1 cellular context compared by ENCODE assay signal in genomic region chr17:81130385-81131288, GRCh38.
TF ChIP-seq lines count a peak whose summit lies in the region.

No MANE protein-coding gene starts in this region.

TF ChIP-seq in K562, 482 proteins besides CTCF, POLR2A, EP300 and RAD21:
- TF ChIP-seq ZNF436 (CRISPR knock-in tag; IDR thresholded peaks at IDR 0.05) (no peak), EGR1 (conservative IDR thresholded peaks at IDR 0.05) (0 out of 2 replicates have a peak, but pooled peaks have one; percentile 18), NRF1 (conservative IDR thresholded peaks at IDR 0.05 in 1 of 2, IDR thresholded peaks at IDR 0.05 in 1 of 2) (peak in 1 of 2 experiments; percentile 22; a peak in 2 of 4 replicates), ZNF41 (CRISPR knock-in tag; conservative IDR thresholded peaks at IDR 0.05) (no peak), MYBL2 (IDR thresholded peaks at IDR 0.05; ENCODE audit: low read depth) (no peak), MYBL2 (CRISPR knock-in tag; IDR thresholded peaks at IDR 0.05; ENCODE audit: borderline replicate concordance) (no peak)
